In the genomic region with DNA sequence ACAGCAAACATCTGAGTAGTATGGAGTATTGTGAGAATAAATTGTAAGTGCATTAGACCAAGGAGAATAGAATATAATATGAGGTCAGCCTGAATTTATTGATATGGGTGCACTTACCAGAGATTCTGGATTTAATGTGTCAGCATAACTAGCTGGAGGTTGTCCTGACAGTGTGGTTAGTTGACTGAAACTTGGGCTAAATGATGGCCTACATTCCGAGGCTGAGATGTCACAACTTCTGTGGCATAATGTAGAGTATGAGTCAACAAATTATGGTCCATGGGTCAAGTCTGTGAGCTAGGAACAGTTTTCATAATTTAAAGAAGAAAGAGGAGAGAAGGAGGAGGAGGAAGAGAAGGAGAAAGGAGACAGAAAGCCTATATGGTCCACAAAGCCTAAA, we compare ENCODE assay signal across 15 cellular contexts.
DNase-seq lines count a peak whose midpoint lies in the region; ATAC-seq and TF ChIP-seq lines count a peak whose summit lies in the region.
"Had no signal": no experiment of that assay in that cellular context is flagged by ENCODE, and none has a peak within 500 bp of the region (broad histone marks: within the 10 kb centered on the region; RNA-seq: fewer than 3 reads in every experiment).

No MANE protein-coding gene starts in this region.

- H3K27ac ChIP-seq in PC-9: peak overlapping the region; percentile 65
- H3K27ac ChIP-seq in fibroblast of lung (ENCODE audit: insufficient read depth, low read length): peak overlapping the region; percentile 35
- peak overlapping the region; percentile 72 for H3K27ac ChIP-seq in smooth muscle cell (ENCODE audit: low read depth)

- H3K36me3 ChIP-seq in PC-9 (ENCODE audit: low read depth) (no peaks in the 10 kb centered on the region), fibroblast of lung (ENCODE audit: control insufficient read depth, insufficient read depth, low read length) (no peaks in the 10 kb centered on the region), smooth muscle cell (ENCODE audit: low read depth) (no peaks in the 10 kb centered on the region)

- H3F3A ChIP-seq in PC-9 (ENCODE audit: insufficient read depth, low read depth) (peaks cover 12% of the 10 kb centered on the region; the same call in 1 of the 2 replicates), smooth muscle cell (ENCODE audit: low read depth) (no peaks in the 10 kb centered on the region)

- H3K9me2 ChIP-seq in PC-9 (ENCODE audit: insufficient read depth): no peaks in the 10 kb centered on the region

- ATAC-seq in HG02610 (IDR thresholded peaks at IDR 0.05; ENCODE audit: unreplicated experiment) (no peak), GM19452 (IDR thresholded peaks at IDR 0.05; ENCODE audit: unreplicated experiment) (no peak)
- ATAC-seq: activated CD8-positive, alpha-beta T cell treated with anti-CD3 and anti-CD28 coated beads, Interleukin-2, amount 10 ng/mL, durations not matched to agents 7 days and 5 days; effector memory CD8-positive, alpha-beta T cell; T-helper 17 cell had no signal

- POLR2A ChIA-PET in PC-9 (lab: Charles Lee; ENCODE audit: unreplicated experiment): interaction anchor here (0.6 kb wide), 1 partner anchor 674 kb away, joined by 3 read pairs; no protein-coding TSS in a partner anchor

- no peaks in the 10 kb centered on the region for H3K27me3 ChIP-seq in PC-9 (ENCODE audit: insufficient read depth, low read depth)
- H3K27me3 ChIP-seq in fibroblast of lung (ENCODE audit: control insufficient read depth, insufficient read depth, low read length): no peaks in the 10 kb centered on the region
- H3K27me3 ChIP-seq in smooth muscle cell (ENCODE audit: low read depth): no peaks in the 10 kb centered on the region

- H3K9me3 ChIP-seq in PC-9 (ENCODE audit: insufficient read depth, low read depth) (no peaks in the 10 kb centered on the region), fibroblast of lung (ENCODE audit: control insufficient read depth, insufficient read depth, low read depth, low read length) (no peaks in the 10 kb centered on the region), smooth muscle cell (replicated peaks; ENCODE audit: low read depth) (no peaks in the 10 kb centered on the region)

- H3K4me2 ChIP-seq in PC-9 (peak overlapping the region; percentile 58), fibroblast of lung (ENCODE audit: extremely low read depth, insufficient read depth, low read length) (no peak overlapping the region), smooth muscle cell (peak overlapping the region; percentile 46)

- H4K20me1 ChIP-seq in PC-9 (ENCODE audit: insufficient read depth): no peaks in the 10 kb centered on the region
- H4K20me1 ChIP-seq in fibroblast of lung (ENCODE audit: control insufficient read depth, extremely low read depth, insufficient read depth, low read length): no peaks in the 10 kb centered on the region
- H4K20me1 ChIP-seq in smooth muscle cell (ENCODE audit: low read depth): no peaks in the 10 kb centered on the region

- BruUV-seq in PC-9 (replicated peaks; lab: Mats Ljungman, UMichigan): no TSS peak

- H3K9ac ChIP-seq in fibroblast of lung (ENCODE audit: insufficient read depth, low read length) (no peak overlapping the region), smooth muscle cell (ENCODE audit: low read depth) (no peak overlapping the region)

- H3K4me1 ChIP-seq in PC-9 (replicated peaks; ENCODE audit: insufficient read depth) (peaks cover 25% of the 10 kb centered on the region), fibroblast of lung (ENCODE audit: control insufficient read depth, extremely low read depth, insufficient read depth, low read length) (peaks cover 12% of the 10 kb centered on the region), smooth muscle cell (ENCODE audit: low read depth) (no peaks in the 10 kb centered on the region)

- intact Hi-C loops in PC-9 (cut with micrococcal nuclease; ENCODE audit: unreplicated experiment): no loop called here

- CTCF ChIA-PET in PC-9 (lab: Charles Lee): interaction anchor here (0.5 kb wide), 1 partner anchor 357 kb away, joined by 8 read pairs; no protein-coding TSS in a partner anchor

- H2AFZ ChIP-seq in PC-9 (no peak overlapping the region), fibroblast of lung (ENCODE audit: low read length) (no peak overlapping the region), smooth muscle cell (ENCODE audit: low read depth) (no peak overlapping the region)

- H3K4me3 ChIP-seq in PC-9 (no peak overlapping the region), fibroblast of lung (replicated peaks in 1 of 4; ENCODE audit: control extremely low read depth in 1 of 4, insufficient read depth in 1 of 4, low read depth in 3 of 4, low read length in 4 of 4) (no peak overlapping the region), smooth muscle cell (no peak overlapping the region)

- H3K79me2 ChIP-seq in PC-9 (ENCODE audit: low read depth): no peaks in the 10 kb centered on the region
- no peaks in the 10 kb centered on the region for H3K79me2 ChIP-seq in fibroblast of lung (ENCODE audit: control insufficient read depth, insufficient read depth, low read length)
- H3K79me2 ChIP-seq in smooth muscle cell (ENCODE audit: low read depth): no peaks in the 10 kb centered on the region

- TF ChIP-seq CTCF in PC-9 (conservative IDR thresholded peaks at IDR 0.05): no peak
- TF ChIP-seq CTCF in fibroblast of lung (conservative IDR thresholded peaks at IDR 0.05 in 1 of 2, IDR thresholded peaks at IDR 0.05 in 1 of 2; ENCODE audit: low read depth in 1 of 2, low read length in 2 of 2): no peak
- TF ChIP-seq CTCF in smooth muscle cell (IDR thresholded peaks at IDR 0.05; ENCODE audit: borderline replicate concordance, insufficient read depth, poor library complexity, severe bottlenecking): no peak

- peak; percentile 82 for DNase-seq in GM04504 (ENCODE audit: low read depth)
- DNase-seq in PC-9: peak in 1 of 2 experiments; percentile 85
- peak; percentile 90 to 91 for DNase-seq in fibroblast of lung (ENCODE audit: low read depth in 2 of 2)
- no peak for DNase-seq in smooth muscle cell (lab: John Stamatoyannopoulos, UW; ENCODE audit: unreplicated experiment)
- no peak for DNase-seq in NCI-H748 (lab: John Stamatoyannopoulos, UW; ENCODE audit: unreplicated experiment)
- DNase-seq in germinal center (ENCODE audit: low spot score): no peak
- DNase-seq: activated CD8-positive, alpha-beta T cell treated with anti-CD3 and anti-CD28 coated beads, Interleukin-2, amount 10 ng/mL, durations not matched to agents 7 days and 5 days; activated naive CD8-positive, alpha-beta T cell treated with anti-CD3 and anti-CD28 coated beads, Interleukin-2, amount 10 ng/mL, durations not matched to agents 7 days and 5 days; COR-L47; effector memory CD8-positive, alpha-beta T cell; MM.1S; NCI-H82; T-helper 17 cell had no signal

- 19% methylated on average over 1 of the region's 1 CpG for WGBS in smooth muscle cell (ENCODE audit: low lambda C conversion rate)

Comparison
In these comparisons a context has a peak if more than half of its experiments do, and no peak if none do; other contexts are left out.
1. DNase-seq: peak in GM04504 (single experiment) and fibroblast of lung (2 of 2); none in smooth muscle cell (single experiment), NCI-H748 (single experiment) and germinal center (single experiment).
2. Peak in every context shown above with its lines, with median percentiles within 50 percentile points of each other: H3K27ac ChIP-seq.